In genomic region chr19:2427323-2428026, GRCh38 we compare ENCODE assay signal across 1 cellular context.
TF ChIP-seq lines count a peak whose summit lies in the region.

TSS of gene TIMM13 (minus strand) at chr19:2427586. CDS start at chr19:2427533, 53 bp downstream.

TF ChIP-seq in K562, 482 proteins besides CTCF, POLR2A, EP300 and RAD21 (continued from another document and continues in another):
- TF ChIP-seq OTX1 (CRISPR knock-in tag; IDR thresholded peaks at IDR 0.05), result peak; percentile 72; the same call in 1 of the 2 replicates
- peak; percentile 11 to 44; a peak in 1 of 4 replicates for TF ChIP-seq ZMIZ1 (IDR thresholded peaks at IDR 0.05; ENCODE audit: low read depth in 2 of 2, low read length in 2 of 2)
- TF ChIP-seq FOXA1 (IDR thresholded peaks at IDR 0.05; ENCODE audit: borderline replicate concordance), result no peak
- TF ChIP-seq ETV6 (IDR thresholded peaks at IDR 0.05; ENCODE audit: borderline replicate concordance in 1 of 2, low read depth in 2 of 2, low read length in 1 of 2), result no peak
- TF ChIP-seq ETV6 (CRISPR knock-in tag; IDR thresholded peaks at IDR 0.05; ENCODE audit: borderline replicate concordance), result no peak
- no peak for TF ChIP-seq ZBTB7A (IDR thresholded peaks at IDR 0.05; ENCODE audit: borderline replicate concordance, control insufficient read depth, low read depth, low read length)
- TF ChIP-seq ZFPM2 (CRISPR knock-in tag; IDR thresholded peaks at IDR 0.05), result no peak
- TF ChIP-seq ZNF717 (CRISPR knock-in tag; IDR thresholded peaks at IDR 0.05), result no peak
- TF ChIP-seq ZNF23 (CRISPR knock-in tag; IDR thresholded peaks at IDR 0.05), result no peak
- TF ChIP-seq CC2D1A (IDR thresholded peaks at IDR 0.05), result no peak
- peak; percentile 59; the same call in 1 of the 2 replicates for TF ChIP-seq KHSRP (IDR thresholded peaks at IDR 0.05)
- no peak for TF ChIP-seq HMG20A (CRISPR knock-in tag; conservative IDR thresholded peaks at IDR 0.05)
- peak in 1 of 3 experiments; percentile 21 for TF ChIP-seq YY1 (IDR thresholded peaks at IDR 0.05; ENCODE audit: borderline replicate concordance in 1 of 3, control insufficient read depth in 1 of 3, extremely low read depth in 1 of 3, insufficient read depth in 3 of 3, insufficient read length in 1 of 3, insufficient replicate concordance in 2 of 3, low read depth in 1 of 3, low read length in 2 of 3)
- no peak for TF ChIP-seq TARDBP (IDR thresholded peaks at IDR 0.05)
- no peak for TF ChIP-seq ZNF398 (CRISPR knock-in tag; IDR thresholded peaks at IDR 0.05)
- no peak for TF ChIP-seq SAP30 (IDR thresholded peaks at IDR 0.05; ENCODE audit: borderline replicate concordance, insufficient read depth, low read depth, low read length, poor library complexity, severe bottlenecking)
- TF ChIP-seq RFX5 (IDR thresholded peaks at IDR 0.05; ENCODE audit: low read depth, low read length), result peak; percentile 10; the same call in 1 of the 2 replicates
- peak in 1 of 2 experiments; percentile 26; a peak in 1 of 4 replicates for TF ChIP-seq NONO (IDR thresholded peaks at IDR 0.05; ENCODE audit: low read depth in 2 of 2, low read length in 1 of 2)
- no peak for TF ChIP-seq ZNF609 (CRISPR knock-in tag; IDR thresholded peaks at IDR 0.05; ENCODE audit: borderline replicate concordance)
- TF ChIP-seq ZNF165 (CRISPR knock-in tag; IDR thresholded peaks at IDR 0.05; ENCODE audit: borderline replicate concordance), result no peak
- TF ChIP-seq CREM (IDR thresholded peaks at IDR 0.05; ENCODE audit: low read depth), result peak; percentile 96
- TF ChIP-seq THRAP3 (IDR thresholded peaks at IDR 0.05; ENCODE audit: borderline replicate concordance), result no peak
- TF ChIP-seq RUNX1 (IDR thresholded peaks at IDR 0.05; ENCODE audit: low read depth), result no peak
- peak; percentile 83; the same call in 1 of the 2 replicates for TF ChIP-seq GTF2F1 (IDR thresholded peaks at IDR 0.05; ENCODE audit: low read depth, low read length)
- peak; percentile 95 for TF ChIP-seq CEBPG (CRISPR knock-in tag; IDR thresholded peaks at IDR 0.05)
- peak; percentile 88 to 93 for TF ChIP-seq CEBPG (tag; conservative IDR thresholded peaks at IDR 0.05 in 1 of 2, IDR thresholded peaks at IDR 0.05 in 1 of 2)
- peak; percentile 63; the same call in 1 of the 2 replicates for TF ChIP-seq CAMTA2 (CRISPR knock-in tag; conservative IDR thresholded peaks at IDR 0.05)
- TF ChIP-seq ZNF134 (CRISPR knock-in tag; conservative IDR thresholded peaks at IDR 0.05), result no peak
- 0 out of 2 replicates have a peak, but pooled peaks have one; percentile 39 for TF ChIP-seq ZBTB1 (CRISPR knock-in tag; IDR thresholded peaks at IDR 0.05; ENCODE audit: borderline replicate concordance, low read depth)
- no peak for TF ChIP-seq IFI16 (CRISPR knock-in tag; IDR thresholded peaks at IDR 0.05)
- TF ChIP-seq PPARD (CRISPR knock-in tag; IDR thresholded peaks at IDR 0.05), result no peak
- TF ChIP-seq ZNF583 (CRISPR knock-in tag; IDR thresholded peaks at IDR 0.05), result peak; percentile 64; the same call in 1 of the 2 replicates
- TF ChIP-seq SRSF1 (IDR thresholded peaks at IDR 0.05; ENCODE audit: low read depth, low read length), result 0 out of 2 replicates have a peak, but pooled peaks have one; percentile 54
- peak; percentile 12; the same call in 1 of the 2 replicates for TF ChIP-seq ELF4 (CRISPR knock-in tag; IDR thresholded peaks at IDR 0.05)
- TF ChIP-seq ADNP (tag; IDR thresholded peaks at IDR 0.05), result no peak
- peak; percentile 68 for TF ChIP-seq GMEB1 (CRISPR knock-in tag; IDR thresholded peaks at IDR 0.05)
- peak; percentile 85 for TF ChIP-seq STAT6 (CRISPR knock-in tag; IDR thresholded peaks at IDR 0.05)
- TF ChIP-seq ZNF174 (CRISPR knock-in tag; IDR thresholded peaks at IDR 0.05), result no peak
- no peak for TF ChIP-seq FOXJ3 (CRISPR knock-in tag; IDR thresholded peaks at IDR 0.05)
- TF ChIP-seq MEIS2 (IDR thresholded peaks at IDR 0.05; ENCODE audit: partially characterized antibody), result peak; percentile 92
- no peak for TF ChIP-seq PKNOX1 (IDR thresholded peaks at IDR 0.05)
- TF ChIP-seq ZNF347 (CRISPR knock-in tag; IDR thresholded peaks at IDR 0.05; ENCODE audit: low read depth), result no peak
- TF ChIP-seq TEAD2 (tag; IDR thresholded peaks at IDR 0.05), result no peak
- TF ChIP-seq SP1 (CRISPR knock-in tag; IDR thresholded peaks at IDR 0.05), result peak; percentile 88; the same call in 1 of the 2 replicates
- TF ChIP-seq BCOR (IDR thresholded peaks at IDR 0.05), result no peak
- no peak for TF ChIP-seq NCOA2 (IDR thresholded peaks at IDR 0.05; ENCODE audit: partially characterized antibody in 2 of 2)
- peak; percentile 38; the same call in 1 of the 2 replicates for TF ChIP-seq STAT5A (IDR thresholded peaks at IDR 0.05; ENCODE audit: borderline replicate concordance, low read length)
- TF ChIP-seq JUNB (CRISPR knock-in tag; conservative IDR thresholded peaks at IDR 0.05), result no peak
- peak; percentile 77; the same call in 1 of the 2 replicates for TF ChIP-seq DNMT1 (IDR thresholded peaks at IDR 0.05)
